ENCODE assay signal across 1 cellular context in the genomic region with DNA sequence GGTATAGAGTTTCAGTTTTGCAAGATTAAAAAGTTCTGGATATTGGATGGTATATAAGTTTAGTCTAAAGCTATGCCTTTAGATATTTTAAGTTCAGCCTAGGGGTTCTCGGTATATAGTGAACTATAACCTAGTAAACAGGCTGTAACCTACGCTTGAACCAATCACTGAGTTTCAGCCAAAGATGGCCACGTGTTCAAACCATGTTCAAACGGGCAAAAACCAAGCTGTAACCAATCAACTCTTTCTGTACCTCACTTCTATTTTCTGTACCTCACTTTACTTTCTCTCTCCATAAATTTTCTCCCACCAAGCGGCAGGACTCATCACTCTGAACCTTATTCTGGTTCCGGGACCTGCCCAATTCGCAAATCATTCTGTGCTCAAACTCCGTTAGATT.
TF ChIP-seq lines count a peak whose summit lies in the region.

No MANE protein-coding gene starts in this region.

TF ChIP-seq in GM12878, 131 proteins besides CTCF, POLR2A, EP300 and RAD21:
- TF ChIP-seq, protein P1, sequence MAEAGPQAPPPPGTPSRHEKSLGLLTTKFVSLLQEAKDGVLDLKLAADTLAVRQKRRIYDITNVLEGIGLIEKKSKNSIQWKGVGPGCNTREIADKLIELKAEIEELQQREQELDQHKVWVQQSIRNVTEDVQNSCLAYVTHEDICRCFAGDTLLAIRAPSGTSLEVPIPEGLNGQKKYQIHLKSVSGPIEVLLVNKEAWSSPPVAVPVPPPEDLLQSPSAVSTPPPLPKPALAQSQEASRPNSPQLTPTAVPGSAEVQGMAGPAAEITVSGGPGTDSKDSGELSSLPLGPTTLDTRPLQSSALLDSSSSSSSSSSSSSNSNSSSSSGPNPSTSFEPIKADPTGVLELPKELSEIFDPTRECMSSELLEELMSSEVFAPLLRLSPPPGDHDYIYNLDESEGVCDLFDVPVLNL (IDR thresholded peaks at IDR 0.05; ENCODE audit: low read depth, low read length), result no peak
- TF ChIP-seq TBL1XR1 (IDR thresholded peaks at IDR 0.05; ENCODE audit: low read depth, low read length) (no peak), RAD51 (IDR thresholded peaks at IDR 0.05) (peak; percentile 69), PAX8 (IDR thresholded peaks at IDR 0.05) (no peak), KLF5 (IDR thresholded peaks at IDR 0.05; ENCODE audit: partially characterized antibody) (no peak), YY1 (IDR thresholded peaks at IDR 0.05; ENCODE audit: low read depth, low read length) (0 out of 2 replicates have a peak, but pooled peaks have one; percentile 26), POLR2AphosphoS2 (IDR thresholded peaks at IDR 0.05; ENCODE audit: low read depth, low read length) (no peak), BRCA1 (IDR thresholded peaks at IDR 0.05; ENCODE audit: low read depth, low read length) (no peak), FOXM1 (IDR thresholded peaks at IDR 0.05; ENCODE audit: low read depth, low read length) (no peak), NR2C2 (IDR thresholded peaks at IDR 0.05; ENCODE audit: borderline replicate concordance, control insufficient read depth, insufficient read length, low read depth) (no peak), MXI1 (IDR thresholded peaks at IDR 0.05; ENCODE audit: low read depth, low read length) (no peak), E4F1 (IDR thresholded peaks at IDR 0.05; ENCODE audit: borderline replicate concordance, partially characterized antibody) (no peak), NFXL1 (IDR thresholded peaks at IDR 0.05; ENCODE audit: borderline replicate concordance) (no peak), ATF3 (IDR thresholded peaks at IDR 0.05; ENCODE audit: borderline replicate concordance, extremely low read depth, low read depth, low read length) (no peak), CEBPB (IDR thresholded peaks at IDR 0.05; ENCODE audit: borderline replicate concordance in 1 of 2, low read depth in 2 of 2, low read length in 2 of 2) (no peak), MYC (IDR thresholded peaks at IDR 0.05; ENCODE audit: insufficient read depth, insufficient read length, insufficient replicate concordance, low read length, severe bottlenecking) (no peak)
- TF ChIP-seq, protein P2, sequence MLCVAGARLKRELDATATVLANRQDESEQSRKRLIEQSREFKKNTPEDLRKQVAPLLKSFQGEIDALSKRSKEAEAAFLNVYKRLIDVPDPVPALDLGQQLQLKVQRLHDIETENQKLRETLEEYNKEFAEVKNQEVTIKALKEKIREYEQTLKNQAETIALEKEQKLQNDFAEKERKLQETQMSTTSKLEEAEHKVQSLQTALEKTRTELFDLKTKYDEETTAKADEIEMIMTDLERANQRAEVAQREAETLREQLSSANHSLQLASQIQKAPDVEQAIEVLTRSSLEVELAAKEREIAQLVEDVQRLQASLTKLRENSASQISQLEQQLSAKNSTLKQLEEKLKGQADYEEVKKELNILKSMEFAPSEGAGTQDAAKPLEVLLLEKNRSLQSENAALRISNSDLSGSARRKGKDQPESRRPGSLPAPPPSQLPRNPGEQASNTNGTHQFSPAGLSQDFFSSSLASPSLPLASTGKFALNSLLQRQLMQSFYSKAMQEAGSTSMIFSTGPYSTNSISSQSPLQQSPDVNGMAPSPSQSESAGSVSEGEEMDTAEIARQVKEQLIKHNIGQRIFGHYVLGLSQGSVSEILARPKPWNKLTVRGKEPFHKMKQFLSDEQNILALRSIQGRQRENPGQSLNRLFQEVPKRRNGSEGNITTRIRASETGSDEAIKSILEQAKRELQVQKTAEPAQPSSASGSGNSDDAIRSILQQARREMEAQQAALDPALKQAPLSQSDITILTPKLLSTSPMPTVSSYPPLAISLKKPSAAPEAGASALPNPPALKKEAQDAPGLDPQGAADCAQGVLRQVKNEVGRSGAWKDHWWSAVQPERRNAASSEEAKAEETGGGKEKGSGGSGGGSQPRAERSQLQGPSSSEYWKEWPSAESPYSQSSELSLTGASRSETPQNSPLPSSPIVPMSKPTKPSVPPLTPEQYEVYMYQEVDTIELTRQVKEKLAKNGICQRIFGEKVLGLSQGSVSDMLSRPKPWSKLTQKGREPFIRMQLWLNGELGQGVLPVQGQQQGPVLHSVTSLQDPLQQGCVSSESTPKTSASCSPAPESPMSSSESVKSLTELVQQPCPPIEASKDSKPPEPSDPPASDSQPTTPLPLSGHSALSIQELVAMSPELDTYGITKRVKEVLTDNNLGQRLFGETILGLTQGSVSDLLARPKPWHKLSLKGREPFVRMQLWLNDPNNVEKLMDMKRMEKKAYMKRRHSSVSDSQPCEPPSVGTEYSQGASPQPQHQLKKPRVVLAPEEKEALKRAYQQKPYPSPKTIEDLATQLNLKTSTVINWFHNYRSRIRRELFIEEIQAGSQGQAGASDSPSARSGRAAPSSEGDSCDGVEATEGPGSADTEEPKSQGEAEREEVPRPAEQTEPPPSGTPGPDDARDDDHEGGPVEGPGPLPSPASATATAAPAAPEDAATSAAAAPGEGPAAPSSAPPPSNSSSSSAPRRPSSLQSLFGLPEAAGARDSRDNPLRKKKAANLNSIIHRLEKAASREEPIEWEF (IDR thresholded peaks at IDR 0.05; ENCODE audit: insufficient replicate concordance, low read depth, low read length), result no peak
- TF ChIP-seq, protein P3, sequence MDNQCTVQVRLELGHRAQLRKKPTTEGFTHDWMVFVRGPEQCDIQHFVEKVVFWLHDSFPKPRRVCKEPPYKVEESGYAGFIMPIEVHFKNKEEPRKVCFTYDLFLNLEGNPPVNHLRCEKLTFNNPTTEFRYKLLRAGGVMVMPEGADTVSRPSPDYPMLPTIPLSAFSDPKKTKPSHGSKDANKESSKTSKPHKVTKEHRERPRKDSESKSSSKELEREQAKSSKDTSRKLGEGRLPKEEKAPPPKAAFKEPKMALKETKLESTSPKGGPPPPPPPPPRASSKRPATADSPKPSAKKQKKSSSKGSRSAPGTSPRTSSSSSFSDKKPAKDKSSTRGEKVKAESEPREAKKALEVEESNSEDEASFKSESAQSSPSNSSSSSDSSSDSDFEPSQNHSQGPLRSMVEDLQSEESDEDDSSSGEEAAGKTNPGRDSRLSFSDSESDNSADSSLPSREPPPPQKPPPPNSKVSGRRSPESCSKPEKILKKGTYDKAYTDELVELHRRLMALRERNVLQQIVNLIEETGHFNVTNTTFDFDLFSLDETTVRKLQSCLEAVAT (IDR thresholded peaks at IDR 0.05), result peak; percentile 70
